1 cellular context compared by ENCODE assay signal in genomic region chr5:91642592-91642991, GRCh38.
TF ChIP-seq lines count a peak whose summit lies in the region.

No MANE protein-coding gene starts in this region.

TF ChIP-seq in A549, 52 proteins besides CTCF, POLR2A, EP300 and RAD21 (continued from another document):
- TF ChIP-seq, protein P1, sequence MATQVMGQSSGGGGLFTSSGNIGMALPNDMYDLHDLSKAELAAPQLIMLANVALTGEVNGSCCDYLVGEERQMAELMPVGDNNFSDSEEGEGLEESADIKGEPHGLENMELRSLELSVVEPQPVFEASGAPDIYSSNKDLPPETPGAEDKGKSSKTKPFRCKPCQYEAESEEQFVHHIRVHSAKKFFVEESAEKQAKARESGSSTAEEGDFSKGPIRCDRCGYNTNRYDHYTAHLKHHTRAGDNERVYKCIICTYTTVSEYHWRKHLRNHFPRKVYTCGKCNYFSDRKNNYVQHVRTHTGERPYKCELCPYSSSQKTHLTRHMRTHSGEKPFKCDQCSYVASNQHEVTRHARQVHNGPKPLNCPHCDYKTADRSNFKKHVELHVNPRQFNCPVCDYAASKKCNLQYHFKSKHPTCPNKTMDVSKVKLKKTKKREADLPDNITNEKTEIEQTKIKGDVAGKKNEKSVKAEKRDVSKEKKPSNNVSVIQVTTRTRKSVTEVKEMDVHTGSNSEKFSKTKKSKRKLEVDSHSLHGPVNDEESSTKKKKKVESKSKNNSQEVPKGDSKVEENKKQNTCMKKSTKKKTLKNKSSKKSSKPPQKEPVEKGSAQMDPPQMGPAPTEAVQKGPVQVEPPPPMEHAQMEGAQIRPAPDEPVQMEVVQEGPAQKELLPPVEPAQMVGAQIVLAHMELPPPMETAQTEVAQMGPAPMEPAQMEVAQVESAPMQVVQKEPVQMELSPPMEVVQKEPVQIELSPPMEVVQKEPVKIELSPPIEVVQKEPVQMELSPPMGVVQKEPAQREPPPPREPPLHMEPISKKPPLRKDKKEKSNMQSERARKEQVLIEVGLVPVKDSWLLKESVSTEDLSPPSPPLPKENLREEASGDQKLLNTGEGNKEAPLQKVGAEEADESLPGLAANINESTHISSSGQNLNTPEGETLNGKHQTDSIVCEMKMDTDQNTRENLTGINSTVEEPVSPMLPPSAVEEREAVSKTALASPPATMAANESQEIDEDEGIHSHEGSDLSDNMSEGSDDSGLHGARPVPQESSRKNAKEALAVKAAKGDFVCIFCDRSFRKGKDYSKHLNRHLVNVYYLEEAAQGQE (IDR thresholded peaks at IDR 0.05) = no peak
- TF ChIP-seq JUNB (IDR thresholded peaks at IDR 0.05) = no peak
